Comparison of ENCODE assay signal across 21 cellular contexts in the genomic region with DNA sequence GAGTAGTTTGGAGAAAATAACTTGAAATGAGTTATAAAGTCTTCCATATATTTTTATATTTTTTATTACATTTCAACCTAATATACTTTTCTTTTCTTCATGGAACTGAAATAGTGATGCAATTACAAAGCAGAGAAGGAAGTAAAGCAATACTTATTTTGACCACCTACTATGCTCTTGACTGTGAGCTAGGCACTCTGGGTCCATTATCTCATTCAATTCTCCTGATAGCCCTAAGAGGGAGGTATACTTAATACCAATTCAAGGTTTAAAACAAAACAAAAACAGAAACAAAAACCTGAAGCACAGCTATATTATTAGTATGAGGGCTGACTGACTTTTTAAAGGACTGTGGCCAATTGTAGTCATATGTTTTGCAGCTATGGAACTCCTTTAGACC.
DNase-seq lines count a peak whose midpoint lies in the region; ATAC-seq, FAIRE-seq and TF ChIP-seq lines count a peak whose summit lies in the region.
"Had no signal": no experiment of that assay in that cellular context is flagged by ENCODE, and none has a peak within 500 bp of the region (broad histone marks: within the 10 kb centered on the region; RNA-seq: fewer than 3 reads in every experiment).

No MANE protein-coding gene starts in this region.

- H3K27ac ChIP-seq in H1 (ENCODE audit: low read depth, low read length) (no peak overlapping the region), mesendoderm (ENCODE audit: low read depth, low read length) (no peak overlapping the region)
- H3K27ac ChIP-seq: BLaER1 had no signal

- H4K91ac ChIP-seq in H1 (replicated peaks; ENCODE audit: insufficient read length, low read length) = no peak overlapping the region

- DNase-seq in NCI-H69 (lab: John Stamatoyannopoulos, UW) (peak; percentile 21), H1 (ENCODE audit: low read depth in 1 of 2, low spot score in 2 of 2) (no peak), mesendoderm (peak; percentile 25), germinal center (ENCODE audit: low spot score) (no peak), DMS79 treated with DMSO at 0.1 percent for 48 hours (lab: John Stamatoyannopoulos, UW) (no peak)
- no peak for DNase-seq in stimulated activated CD4-positive, alpha-beta T cell treated with anti-CD3 and anti-CD28 coated beads, Interleukin-4, amount 100 ng/mL, for 4 hours
- no peak for DNase-seq in naive thymus-derived CD8-positive, alpha-beta T cell
- DNase-seq: 8988T; CD4-positive, alpha-beta memory T cell; DND-41; EL; HFFc6; IMR-90 had no signal

- no peak overlapping the region for H2BK20ac ChIP-seq in H1 (ENCODE audit: low read length)

- H3K23ac ChIP-seq in H1 (ENCODE audit: insufficient read length) = no peak overlapping the region
- H3K23ac ChIP-seq in mesendoderm (ENCODE audit: low read length) = no peak overlapping the region

- H3K27me3 ChIP-seq in H1 (replicated peaks in 1 of 4; ENCODE audit: control insufficient read depth in 3 of 4, extremely low read depth in 1 of 4, insufficient read depth in 3 of 4, low read length in 3 of 4) (no peaks in the 10 kb centered on the region), mesendoderm (ENCODE audit: insufficient read depth, low read length, poor library complexity) (no peaks in the 10 kb centered on the region)
- H3K27me3 ChIP-seq: BLaER1 had no signal

- no peak overlapping the region for H2BK5ac ChIP-seq in H1 (ENCODE audit: low read depth, low read length)
- no peak overlapping the region for H2BK5ac ChIP-seq in mesendoderm (ENCODE audit: low read length)

- TF ChIP-seq EP300 in H1 (IDR thresholded peaks at IDR 0.05; ENCODE audit: borderline replicate concordance in 1 of 2, low read depth in 2 of 2, low read length in 2 of 2) = no peak

- H2BK15ac ChIP-seq in H1 (ENCODE audit: low read length) (no peak overlapping the region), mesendoderm (replicated peaks; ENCODE audit: low read depth) (no peak overlapping the region)

- no peak overlapping the region for H3K4me2 ChIP-seq in H1 (ENCODE audit: insufficient read depth in 1 of 2, low read depth in 2 of 2, low read length in 2 of 2)
- H3K4me2 ChIP-seq in mesendoderm (ENCODE audit: low read length) = no peak overlapping the region
- H3K4me2 ChIP-seq: BLaER1 had no signal

- H3K18ac ChIP-seq in H1 (ENCODE audit: extremely low read depth, low read length) (no peak overlapping the region), mesendoderm (ENCODE audit: low read length) (no peak overlapping the region)

- no peak overlapping the region for H2BK120ac ChIP-seq in H1 (replicated peaks; ENCODE audit: low read depth, low read length)
- no peak overlapping the region for H2BK120ac ChIP-seq in mesendoderm (ENCODE audit: low read depth, low read length)

- no peaks in the 10 kb centered on the region for H3K36me3 Mint-ChIP-seq in naive thymus-derived CD8-positive, alpha-beta T cell
- H3K36me3 Mint-ChIP-seq: CD14-positive monocyte; CD4-positive, alpha-beta memory T cell had no signal

- H2AFZ ChIP-seq in H1 (ENCODE audit: low read length) = no peak overlapping the region

- H3K56ac ChIP-seq in H1 (replicated peaks; ENCODE audit: insufficient read length, low read depth, low read length) (no peak overlapping the region), mesendoderm (ENCODE audit: low read length) (no peak overlapping the region)

- H4K20me1 ChIP-seq in H1 (replicated peaks in 1 of 2; ENCODE audit: control insufficient read depth in 1 of 2, insufficient read depth in 2 of 2, low read length in 2 of 2) = no peaks in the 10 kb centered on the region
- H4K20me1 ChIP-seq: BLaER1 had no signal

- peaks cover 0 to 1% (median 0%) of the 10 kb centered on the region in 5 donors for H3K27me3 Mint-ChIP-seq in naive thymus-derived CD8-positive, alpha-beta T cell

- no peaks in the 10 kb centered on the region for H3K23me2 ChIP-seq in H1 (ENCODE audit: low read depth, low read length)

- CTCF ChIA-PET in H1 (lab: Charles Lee; ENCODE audit: partially characterized antibody) = interaction anchor here (0.7 to 1.4 kb wide), 4 partner anchors 11 to 124 kb away, joined by 3 to 4 read pairs (median 3); no protein-coding TSS in a partner anchor

- H4K5ac ChIP-seq in H1 (ENCODE audit: insufficient read length, low read depth, low read length) (no peak overlapping the region), mesendoderm (ENCODE audit: low read length) (no peak overlapping the region)

- no peak overlapping the region for H3K4me3 Mint-ChIP-seq in naive thymus-derived CD8-positive, alpha-beta T cell
- H3K4me3 Mint-ChIP-seq: CD14-positive monocyte; CD4-positive, alpha-beta memory T cell; HFFc6 had no signal

- peak; percentile 40 for ATAC-seq in GM18867 (IDR thresholded peaks at IDR 0.05; ENCODE audit: unreplicated experiment)
- ATAC-seq in naive thymus-derived CD8-positive, alpha-beta T cell = no peak
- ATAC-seq: GM12878, HCT116, K562 had no signal

- TF ChIP-seq CTCF in H1 (IDR thresholded peaks at IDR 0.05; ENCODE audit: control extremely low read depth in 1 of 3, insufficient read depth in 1 of 3, low read depth in 1 of 3, low read length in 3 of 3) = peak in 1 of 3 experiments; percentile 24; a peak in 1 of 4 replicates

- POLR2A ChIA-PET in H1 (lab: Charles Lee; ENCODE audit: partially characterized antibody) = interaction anchor here (0.8 kb wide), 1 partner anchor 9 kb away, joined by 3 read pairs; no protein-coding TSS in a partner anchor
- POLR2A ChIA-PET in naive thymus-derived CD8-positive, alpha-beta T cell (lab: Charles Lee) = no interaction called here

- peak; percentile 26 to 32; a peak in 3 of 4 replicates for TF ChIP-seq RAD21 in H1 (IDR thresholded peaks at IDR 0.05 in 1 of 2, conservative IDR thresholded peaks at IDR 0.05 in 1 of 2; ENCODE audit: low read depth in 2 of 2, low read length in 2 of 2)

- no peak for TF ChIP-seq POLR2A in H1 (IDR thresholded peaks at IDR 0.05; ENCODE audit: control extremely low read depth in 1 of 2, low read depth in 2 of 2, low read length in 2 of 2)

- no peak overlapping the region for H3K4me3 ChIP-seq in H1 (ENCODE audit: extremely low read depth in 1 of 4, insufficient read depth in 2 of 4, low read depth in 3 of 4, low read length in 4 of 4)
- H3K4me3 ChIP-seq in mesendoderm (ENCODE audit: low read length) = no peak overlapping the region
- H3K4me3 ChIP-seq: BLaER1, GM12878, K562 had no signal

- H3K4me1 ChIP-seq in H1 (replicated peaks in 1 of 4; ENCODE audit: control insufficient read depth in 3 of 4, insufficient read depth in 4 of 4, low read length in 3 of 4) = no peaks in the 10 kb centered on the region
- H3K4me1 ChIP-seq in mesendoderm (ENCODE audit: control insufficient read depth, low read depth, low read length) = no peaks in the 10 kb centered on the region
- H3K4me1 ChIP-seq: BLaER1 had no signal

- H3K9ac ChIP-seq in H1 (replicated peaks in 1 of 4; ENCODE audit: extremely low read depth in 1 of 4, low read depth in 3 of 4, low read length in 3 of 4) = no peak overlapping the region
- no peak overlapping the region for H3K9ac ChIP-seq in mesendoderm (ENCODE audit: low read length)
- H3K9ac ChIP-seq: BLaER1 had no signal

- no peaks in the 10 kb centered on the region for H3K79me2 ChIP-seq in H1 (ENCODE audit: control insufficient read depth in 1 of 2, insufficient read depth in 2 of 2, low read length in 2 of 2)
- H3K79me2 ChIP-seq in mesendoderm (ENCODE audit: control insufficient read depth, insufficient read depth, low read length) = no peaks in the 10 kb centered on the region

- H2AK5ac ChIP-seq in H1 (ENCODE audit: low read depth, low read length) (no peak overlapping the region), mesendoderm (ENCODE audit: low read length) (no peak overlapping the region)

- H4K8ac ChIP-seq in H1 (ENCODE audit: extremely low read depth, insufficient read depth, low read length) = no peak overlapping the region
- no peak overlapping the region for H4K8ac ChIP-seq in mesendoderm (ENCODE audit: low read depth, low read length)

- H3K36me3 ChIP-seq in H1 (ENCODE audit: control insufficient read depth in 2 of 4, insufficient read depth in 4 of 4, low read length in 3 of 4) (no peaks in the 10 kb centered on the region), mesendoderm (ENCODE audit: control insufficient read depth, insufficient read depth, low read length) (no peaks in the 10 kb centered on the region)
- H3K36me3 ChIP-seq: BLaER1 had no signal

- no peak overlapping the region for H3K27ac Mint-ChIP-seq in naive thymus-derived CD8-positive, alpha-beta T cell
- H3K27ac Mint-ChIP-seq: CD14-positive monocyte; CD4-positive, alpha-beta memory T cell; HFFc6 had no signal

- H3K14ac ChIP-seq in H1 (ENCODE audit: insufficient read length) = no peak overlapping the region

- H3K4me1 Mint-ChIP-seq in naive thymus-derived CD8-positive, alpha-beta T cell = no peaks in the 10 kb centered on the region
- H3K4me1 Mint-ChIP-seq: CD14-positive monocyte; CD4-positive, alpha-beta memory T cell had no signal

- no peaks in the 10 kb centered on the region for H3K9me3 ChIP-seq in H1 (ENCODE audit: insufficient read depth in 2 of 2, low read depth in 1 of 2, low read length in 1 of 2)
- H3K9me3 ChIP-seq: BLaER1 had no signal

- H2BK12ac ChIP-seq in H1 (ENCODE audit: low read depth, low read length) = no peak overlapping the region

- FAIRE-seq in H1 (lab: Jason Lieb, UNC) = no peak
- FAIRE-seq: GM12878, H54, HTR-8/SVneo, K562 had no signal

- H3K9me3 Mint-ChIP-seq in naive thymus-derived CD8-positive, alpha-beta T cell = peaks cover 0 to 2% (median 0%) of the 10 kb centered on the region in 9 donors
- H3K9me3 Mint-ChIP-seq: HFFc6 had no signal

- no peaks in the 10 kb centered on the region for H3K79me1 ChIP-seq in H1 (ENCODE audit: low read depth, low read length)
- no peaks in the 10 kb centered on the region for H3K79me1 ChIP-seq in mesendoderm (ENCODE audit: low read length)

- H3K4ac ChIP-seq in H1 (replicated peaks; ENCODE audit: insufficient read length, low read depth, low read length) (no peak overlapping the region), mesendoderm (ENCODE audit: low read depth, low read length) (no peak overlapping the region)

TF ChIP-seq in H1, 55 proteins besides CTCF, POLR2A, EP300 and RAD21:
- TF ChIP-seq SP1 (IDR thresholded peaks at IDR 0.05; ENCODE audit: low read depth, low read length) (no peak), CEBPB (IDR thresholded peaks at IDR 0.05; ENCODE audit: low read depth, low read length) (peak; percentile 44; the same call in 1 of the 2 replicates)

Comparison
In these comparisons a context has a peak if more than half of its experiments do, and no peak if none do; other contexts are left out.
1. DNase-seq: peak in NCI-H69 (single experiment) and mesendoderm (single experiment); none in H1 (0 of 2), stimulated activated CD4-positive, alpha-beta T cell treated with anti-CD3 and anti-CD28 coated beads, Interleukin-4, amount 100 ng/mL, for 4 hours (0 of 2), naive thymus-derived CD8-positive, alpha-beta T cell (0 of 10), germinal center (single experiment) and DMS79 treated with DMSO at 0.1 percent for 48 hours (single experiment).